16 cellular contexts compared by ENCODE assay signal in genomic region chr1:22281521-22282241, GRCh38.
DNase-seq lines count a peak whose midpoint lies in the region; ATAC-seq and TF ChIP-seq lines count a peak whose summit lies in the region.
"Had no signal": no experiment of that assay in that cellular context is flagged by ENCODE, and none has a peak within 500 bp of the region (broad histone marks: within the 10 kb centered on the region; RNA-seq: fewer than 3 reads in every experiment).

No MANE protein-coding gene starts in this region.

- no peak overlapping the region for H3K27ac ChIP-seq in coronary artery
- no peak overlapping the region for H3K27ac ChIP-seq in neural progenitor cell
- H3K27ac ChIP-seq: A549 had no signal

- peaks cover 4% of the 10 kb centered on the region for H4K20me1 ChIP-seq in neural progenitor cell (ENCODE audit: low read depth)

- H3K4me3 Mint-ChIP-seq in neural progenitor cell = no peak overlapping the region
- H3K4me3 Mint-ChIP-seq in stimulated activated memory B cell treated with anti-CD40 and anti-IgM and Interleukin-4, amounts not matched to agents 10 μg/mL and 1 μg/mL and 100 μg/mL, for 72 hours = no peak overlapping the region
- H3K4me3 Mint-ChIP-seq: CD4-positive, alpha-beta T cell; GM23338 had no signal

- H3K27me3 ChIP-seq in NT2/D1 (ENCODE audit: insufficient read depth, insufficient read length) (no peaks in the 10 kb centered on the region), neural progenitor cell (peaks cover 17% of the 10 kb centered on the region)

- H3K9me3 ChIP-seq in NT2/D1 (ENCODE audit: insufficient read depth, low read length) (no peaks in the 10 kb centered on the region), neural progenitor cell (ENCODE audit: low read depth) (no peaks in the 10 kb centered on the region)
- H3K9me3 ChIP-seq: A549, Caco-2 had no signal

- no peaks in the 10 kb centered on the region for H3K79me2 ChIP-seq in neural progenitor cell (ENCODE audit: low read depth)

- H3K9me3 Mint-ChIP-seq in neural progenitor cell = peaks cover 6% of the 10 kb centered on the region
- peaks cover 7% of the 10 kb centered on the region for H3K9me3 Mint-ChIP-seq in stimulated activated memory B cell treated with anti-CD40 and anti-IgM and Interleukin-4, amounts not matched to agents 10 μg/mL and 1 μg/mL and 100 μg/mL, for 72 hours

- no peak overlapping the region for H3K4me2 ChIP-seq in neural progenitor cell
- H3K4me2 ChIP-seq: A549, GM23338 had no signal

- H3K27me3 Mint-ChIP-seq in neural progenitor cell (ENCODE audit: insufficient read depth, low read depth) = peaks cover 24% of the 10 kb centered on the region
- H3K27me3 Mint-ChIP-seq in stimulated activated memory B cell treated with anti-CD40 and anti-IgM and Interleukin-4, amounts not matched to agents 10 μg/mL and 1 μg/mL and 100 μg/mL, for 72 hours = peaks cover 77% of the 10 kb centered on the region

- no peak for TF ChIP-seq CTCF in coronary artery (IDR thresholded peaks at IDR 0.05)
- no peak for TF ChIP-seq CTCF in neural progenitor cell (IDR thresholded peaks at IDR 0.05)

- ATAC-seq in stimulated activated memory B cell treated with anti-CD40 and anti-IgM and Interleukin-4, amounts not matched to agents 10 μg/mL and 1 μg/mL and 100 μg/mL, for 72 hours = peak; percentile 20
- no peak for ATAC-seq in GM21367 (IDR thresholded peaks at IDR 0.05; ENCODE audit: unreplicated experiment)
- no peak for ATAC-seq in HG02642 (IDR thresholded peaks at IDR 0.05; ENCODE audit: poor library complexity, unreplicated experiment)
- ATAC-seq: A549, GM23338, HCT116 had no signal

- H3K4me1 ChIP-seq in NT2/D1 (ENCODE audit: insufficient read depth, insufficient read length) = peaks cover 2% of the 10 kb centered on the region
- H3K4me1 ChIP-seq in neural progenitor cell = no peaks in the 10 kb centered on the region
- H3K4me1 ChIP-seq: A549, Caco-2 had no signal

- H3K9ac ChIP-seq in NT2/D1 (ENCODE audit: insufficient read length, low read depth) (peak overlapping the region; percentile 21), neural progenitor cell (no peak overlapping the region)

- H3K36me3 ChIP-seq in NT2/D1 (ENCODE audit: insufficient read depth, insufficient read length, low read length) = no peaks in the 10 kb centered on the region
- H3K36me3 ChIP-seq in neural progenitor cell = no peaks in the 10 kb centered on the region

- DNase-seq in NT2/D1 (ENCODE audit: low read depth, low spot score) = no peak
- DNase-seq in coronary artery (ENCODE audit: low spot score) = peak; percentile 47
- DNase-seq in neural progenitor cell (ENCODE audit: low spot score) = no peak
- DNase-seq in SIG-M5 (lab: John Stamatoyannopoulos, UW) = no peak
- DNase-seq: Caco-2; CD4-positive, alpha-beta T cell; GF-D8; NCI-H1105; NCI-H2081 treated with DMSO at 0.1 percent for 48 hours; SHP77 had no signal

- peaks cover 6% of the 10 kb centered on the region for H3K4me1 Mint-ChIP-seq in neural progenitor cell
- no peaks in the 10 kb centered on the region for H3K4me1 Mint-ChIP-seq in stimulated activated memory B cell treated with anti-CD40 and anti-IgM and Interleukin-4, amounts not matched to agents 10 μg/mL and 1 μg/mL and 100 μg/mL, for 72 hours
- H3K4me1 Mint-ChIP-seq: GM23338 had no signal

- no peak overlapping the region for H2AFZ ChIP-seq in neural progenitor cell (replicated peaks)
- H2AFZ ChIP-seq: GM23338 had no signal

- no peaks in the 10 kb centered on the region for H3F3A ChIP-seq in neural progenitor cell (ENCODE audit: low read depth)

- H3K4me3 ChIP-seq in NT2/D1 (ENCODE audit: insufficient read length, low read depth) (no peak overlapping the region), coronary artery (no peak overlapping the region), neural progenitor cell (no peak overlapping the region)
- H3K4me3 ChIP-seq: A549, GM23338 had no signal

- H3K36me3 Mint-ChIP-seq in neural progenitor cell = no peaks in the 10 kb centered on the region
- peaks cover 5% of the 10 kb centered on the region for H3K36me3 Mint-ChIP-seq in stimulated activated memory B cell treated with anti-CD40 and anti-IgM and Interleukin-4, amounts not matched to agents 10 μg/mL and 1 μg/mL and 100 μg/mL, for 72 hours

- H3K27ac Mint-ChIP-seq in neural progenitor cell = peak overlapping the region; percentile 81
- no peak overlapping the region for H3K27ac Mint-ChIP-seq in stimulated activated memory B cell treated with anti-CD40 and anti-IgM and Interleukin-4, amounts not matched to agents 10 μg/mL and 1 μg/mL and 100 μg/mL, for 72 hours
- H3K27ac Mint-ChIP-seq: CD4-positive, alpha-beta T cell; GM23338 had no signal
